Comparison of ENCODE assay signal across 16 cellular contexts in the genomic region with DNA sequence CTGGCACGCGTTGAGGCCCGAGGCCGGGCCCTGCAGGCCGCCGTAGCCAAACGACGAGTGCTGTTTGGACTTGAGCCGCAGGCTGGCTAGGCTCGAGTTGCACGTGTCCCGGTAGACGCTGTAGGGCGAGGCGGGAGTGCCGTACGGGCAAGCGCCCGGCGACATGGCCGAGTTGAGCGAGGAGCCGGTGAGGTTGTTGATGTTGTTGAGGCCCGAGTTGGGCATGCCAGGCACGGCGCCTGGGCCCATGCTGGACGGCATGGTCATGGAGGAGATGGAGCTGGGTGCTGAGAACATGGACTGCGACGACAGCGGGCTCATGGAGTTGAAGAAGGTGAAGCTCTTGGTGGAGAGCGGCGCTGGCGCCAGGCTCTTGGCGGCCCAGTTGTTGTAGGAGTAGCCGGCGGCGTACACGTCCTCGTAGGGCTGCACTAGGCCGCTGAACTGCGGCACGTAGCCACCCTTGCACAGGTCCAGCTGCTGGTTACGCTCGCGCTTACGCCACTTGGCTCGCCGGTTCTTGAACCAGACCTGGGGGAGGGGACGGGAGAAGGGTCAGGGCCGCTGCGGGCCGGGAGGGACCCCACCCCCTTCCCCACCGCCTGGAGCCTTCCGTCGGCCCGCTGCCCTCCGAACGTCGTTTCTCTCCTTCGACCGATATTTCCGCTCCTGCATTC. TPM values are rescaled to one million over a fixed set of nuclear protein-coding genes. Genes with fewer than 3 reads are reported as not detected.
DNase-seq lines count a peak whose midpoint lies in the region; ATAC-seq lines count a peak whose summit lies in the region.
"Had no signal": no experiment of that assay in that cellular context is flagged by ENCODE, and none has a peak within 500 bp of the region (broad histone marks: within the 10 kb centered on the region; RNA-seq: fewer than 3 reads in every experiment).

No MANE protein-coding gene starts in this region.

- peaks cover 31% of the 10 kb centered on the region for H3K4me1 Mint-ChIP-seq in activated CD4-positive, alpha-beta T cell treated with anti-CD3 and anti-CD28 coated beads, Interleukin-2, amount 10 ng/mL, durations not matched to agents 7 days and 5 days
- peaks cover 23% of the 10 kb centered on the region for H3K4me1 Mint-ChIP-seq in activated naive CD8-positive, alpha-beta T cell treated with anti-CD3 and anti-CD28 coated beads, Interleukin-2, amount 10 ng/mL, durations not matched to agents 7 days and 5 days
- peaks cover 9 to 14% of the 10 kb centered on the region in 2 donors for H3K4me1 Mint-ChIP-seq in natural killer cell treated with Interleukin-12 subunit alpha and Interleukin-12 subunit beta and Interleukin-15 and Interleukin-18, amount 100 ng/mL, for 72 hours (ENCODE audit: low read depth in 2 of 2)

- H3K9me3 ChIP-seq in iPS-18a (ENCODE audit: control insufficient read depth, low read depth, low read length): no peaks in the 10 kb centered on the region
- H3K9me3 ChIP-seq: A549, HAP-1 had no signal

- peaks cover 100% of the 10 kb centered on the region for H3K27me3 ChIP-seq in iPS-18a (ENCODE audit: control insufficient read depth, insufficient read depth, low read length)

- POLR2A ChIA-PET in activated CD4-positive, alpha-beta T cell treated with anti-CD3 and anti-CD28 coated beads, Interleukin-2, amount 10 ng/mL, durations not matched to agents 7 days and 5 days (lab: Charles Lee): no interaction called here
- POLR2A ChIA-PET in activated naive CD8-positive, alpha-beta T cell treated with anti-CD3 and anti-CD28 coated beads, Interleukin-2, amount 10 ng/mL, durations not matched to agents 7 days and 5 days (lab: Charles Lee): no interaction called here

- H3K4me3 ChIP-seq in iPS-18a (ENCODE audit: low read length): peak overlapping the region; percentile 5
- H3K4me3 ChIP-seq: A549, HAP-1 had no signal

- no peak for DNase-seq in activated CD4-positive, alpha-beta T cell treated with anti-CD3 and anti-CD28 coated beads, Interleukin-2, amount 10 ng/mL, durations not matched to agents 7 days and 5 days
- DNase-seq in activated CD4-positive, alpha-beta T cell treated with anti-CD3 and anti-CD28 coated beads for 48 hours: no peak
- DNase-seq in activated naive CD8-positive, alpha-beta T cell treated with anti-CD3 and anti-CD28 coated beads, Interleukin-2, amount 10 ng/mL, durations not matched to agents 7 days and 5 days: peak; percentile 47
- DNase-seq in retina: peak; percentile 86
- DNase-seq in DMS79 treated with DMSO at 0.1 percent for 48 hours (lab: John Stamatoyannopoulos, UW): no peak
- no peak for DNase-seq in natural killer cell treated with Interleukin-12 subunit alpha and Interleukin-12 subunit beta and Interleukin-15 and Interleukin-18, amount 100 ng/mL, for 72 hours (ENCODE audit: low spot score)
- DNase-seq in COLO829 (ENCODE audit: low spot score): no peak
- DNase-seq: activated T-cell treated with anti-CD3 and anti-CD28 coated beads, Interleukin-2, amount 50 U/mL, for 24 hours; DMS 273 treated with DMSO at 0.1 percent for 48 hours; immature natural killer cell; NCI-H1092 treated with DMSO at 0.1 percent for 48 hours; NCI-H446 treated with DMSO at 0.1 percent for 48 hours; spleen had no signal

- H3K9ac ChIP-seq in iPS-18a (ENCODE audit: low read length): no peak overlapping the region

- H3K27me3 Mint-ChIP-seq in activated CD4-positive, alpha-beta T cell treated with anti-CD3 and anti-CD28 coated beads, Interleukin-2, amount 10 ng/mL, durations not matched to agents 7 days and 5 days: peaks cover 70% of the 10 kb centered on the region
- peaks cover 67% of the 10 kb centered on the region for H3K27me3 Mint-ChIP-seq in activated naive CD8-positive, alpha-beta T cell treated with anti-CD3 and anti-CD28 coated beads, Interleukin-2, amount 10 ng/mL, durations not matched to agents 7 days and 5 days
- peaks cover 47 to 54% of the 10 kb centered on the region in 2 donors for H3K27me3 Mint-ChIP-seq in natural killer cell treated with Interleukin-12 subunit alpha and Interleukin-12 subunit beta and Interleukin-15 and Interleukin-18, amount 100 ng/mL, for 72 hours

- no peak for ATAC-seq in activated naive CD8-positive, alpha-beta T cell treated with anti-CD3 and anti-CD28 coated beads, Interleukin-2, amount 10 ng/mL, durations not matched to agents 7 days and 5 days (ENCODE audit: low read depth)
- no peak for ATAC-seq in natural killer cell treated with Interleukin-12 subunit alpha and Interleukin-12 subunit beta and Interleukin-15 and Interleukin-18, amount 100 ng/mL, for 72 hours
- ATAC-seq: A549 had no signal

- peaks cover 8% of the 10 kb centered on the region for H3K36me3 Mint-ChIP-seq in activated CD4-positive, alpha-beta T cell treated with anti-CD3 and anti-CD28 coated beads, Interleukin-2, amount 10 ng/mL, durations not matched to agents 7 days and 5 days (ENCODE audit: low read depth)
- peaks cover 7% of the 10 kb centered on the region for H3K36me3 Mint-ChIP-seq in activated naive CD8-positive, alpha-beta T cell treated with anti-CD3 and anti-CD28 coated beads, Interleukin-2, amount 10 ng/mL, durations not matched to agents 7 days and 5 days
- peaks cover 9% of the 10 kb centered on the region for H3K36me3 Mint-ChIP-seq in natural killer cell treated with Interleukin-12 subunit alpha and Interleukin-12 subunit beta and Interleukin-15 and Interleukin-18, amount 100 ng/mL, for 72 hours

- peak overlapping the region; percentile 56 for H3K27ac Mint-ChIP-seq in activated CD4-positive, alpha-beta T cell treated with anti-CD3 and anti-CD28 coated beads, Interleukin-2, amount 10 ng/mL, durations not matched to agents 7 days and 5 days
- peak overlapping the region; percentile 58 for H3K27ac Mint-ChIP-seq in activated naive CD8-positive, alpha-beta T cell treated with anti-CD3 and anti-CD28 coated beads, Interleukin-2, amount 10 ng/mL, durations not matched to agents 7 days and 5 days
- H3K27ac Mint-ChIP-seq in natural killer cell treated with Interleukin-12 subunit alpha and Interleukin-12 subunit beta and Interleukin-15 and Interleukin-18, amount 100 ng/mL, for 72 hours: no peak overlapping the region

- peak overlapping the region; percentile 43 for H3K4me3 Mint-ChIP-seq in activated CD4-positive, alpha-beta T cell treated with anti-CD3 and anti-CD28 coated beads, Interleukin-2, amount 10 ng/mL, durations not matched to agents 7 days and 5 days
- no peak overlapping the region for H3K4me3 Mint-ChIP-seq in activated naive CD8-positive, alpha-beta T cell treated with anti-CD3 and anti-CD28 coated beads, Interleukin-2, amount 10 ng/mL, durations not matched to agents 7 days and 5 days
- H3K4me3 Mint-ChIP-seq in natural killer cell treated with Interleukin-12 subunit alpha and Interleukin-12 subunit beta and Interleukin-15 and Interleukin-18, amount 100 ng/mL, for 72 hours: no peak overlapping the region
- H3K4me3 Mint-ChIP-seq: activated T-cell treated with anti-CD3 and anti-CD28 coated beads, Interleukin-2, amount 50 U/mL, for 24 hours had no signal

- H3K4me1 ChIP-seq in iPS-18a (ENCODE audit: control insufficient read depth, low read depth, low read length): peaks cover 5% of the 10 kb centered on the region
- H3K4me1 ChIP-seq: HAP-1 had no signal

- CTCF ChIA-PET in activated CD4-positive, alpha-beta T cell treated with anti-CD3 and anti-CD28 coated beads, Interleukin-2, amount 10 ng/mL, durations not matched to agents 7 days and 5 days (lab: Charles Lee): no interaction called here

- H3K36me3 ChIP-seq in iPS-18a (ENCODE audit: control insufficient read depth, low read depth, low read length): no peaks in the 10 kb centered on the region
- H3K36me3 ChIP-seq: spleen had no signal

- H3K9me3 Mint-ChIP-seq in activated CD4-positive, alpha-beta T cell treated with anti-CD3 and anti-CD28 coated beads, Interleukin-2, amount 10 ng/mL, durations not matched to agents 7 days and 5 days: peaks cover 6% of the 10 kb centered on the region
- peaks cover 4% of the 10 kb centered on the region for H3K9me3 Mint-ChIP-seq in activated naive CD8-positive, alpha-beta T cell treated with anti-CD3 and anti-CD28 coated beads, Interleukin-2, amount 10 ng/mL, durations not matched to agents 7 days and 5 days
- no peaks in the 10 kb centered on the region for H3K9me3 Mint-ChIP-seq in natural killer cell treated with Interleukin-12 subunit alpha and Interleukin-12 subunit beta and Interleukin-15 and Interleukin-18, amount 100 ng/mL, for 72 hours
- H3K9me3 Mint-ChIP-seq: activated T-cell treated with anti-CD3 and anti-CD28 coated beads, Interleukin-2, amount 50 U/mL, for 24 hours; immature natural killer cell had no signal

- no peak overlapping the region for H3K27ac ChIP-seq in iPS-18a (ENCODE audit: low read length)
- H3K27ac ChIP-seq: A549, spleen had no signal

RNA-seq across cellular contexts. Expression of a gene that starts 5.1 kb away (rescaled TPM):
- not detected for total RNA-seq in activated CD4-positive, alpha-beta T cell treated with anti-CD3 and anti-CD28 coated beads, Interleukin-2, amount 10 ng/mL, durations not matched to agents 7 days and 5 days
- total RNA-seq in activated naive CD8-positive, alpha-beta T cell treated with anti-CD3 and anti-CD28 coated beads, Interleukin-2, amount 10 ng/mL, durations not matched to agents 7 days and 5 days: not detected
- total RNA-seq in natural killer cell treated with Interleukin-12 subunit alpha and Interleukin-12 subunit beta and Interleukin-15 and Interleukin-18, amount 100 ng/mL, for 72 hours: not detected

Comparison
In these comparisons a context has a peak if more than half of its experiments do, and no peak if none do; other contexts are left out.
1. DNase-seq: peak in activated naive CD8-positive, alpha-beta T cell treated with anti-CD3 and anti-CD28 coated beads, Interleukin-2, amount 10 ng/mL, durations not matched to agents 7 days and 5 days (single experiment) and retina (single experiment); none in activated CD4-positive, alpha-beta T cell treated with anti-CD3 and anti-CD28 coated beads, Interleukin-2, amount 10 ng/mL, durations not matched to agents 7 days and 5 days (single experiment), activated CD4-positive, alpha-beta T cell treated with anti-CD3 and anti-CD28 coated beads for 48 hours (single experiment), DMS79 treated with DMSO at 0.1 percent for 48 hours (single experiment), natural killer cell treated with Interleukin-12 subunit alpha and Interleukin-12 subunit beta and Interleukin-15 and Interleukin-18, amount 100 ng/mL, for 72 hours (single experiment) and COLO829 (single experiment).
2. H3K27ac Mint-ChIP-seq: peak in activated CD4-positive, alpha-beta T cell treated with anti-CD3 and anti-CD28 coated beads, Interleukin-2, amount 10 ng/mL, durations not matched to agents 7 days and 5 days (single experiment) and activated naive CD8-positive, alpha-beta T cell treated with anti-CD3 and anti-CD28 coated beads, Interleukin-2, amount 10 ng/mL, durations not matched to agents 7 days and 5 days (single experiment); none in natural killer cell treated with Interleukin-12 subunit alpha and Interleukin-12 subunit beta and Interleukin-15 and Interleukin-18, amount 100 ng/mL, for 72 hours (0 of 2).